ENCODE assay signal across 21 cellular contexts in genomic region chr9:11402621-11403020, GRCh38.
DNase-seq lines count a peak whose midpoint lies in the region; ATAC-seq, FAIRE-seq and TF ChIP-seq lines count a peak whose summit lies in the region.
"Had no signal": no experiment of that assay in that cellular context is flagged by ENCODE, and none has a peak within 500 bp of the region (broad histone marks: within the 10 kb centered on the region; RNA-seq: fewer than 3 reads in every experiment).

No MANE protein-coding gene starts in this region.

- H3K9me3 ChIP-seq in adipocyte (ENCODE audit: control insufficient read depth, low read length): peaks cover 72% of the 10 kb centered on the region
- H3K9me3 ChIP-seq in K562 (replicated peaks; ENCODE audit: control insufficient read depth, insufficient read depth, low read depth, low read length): no peaks in the 10 kb centered on the region
- H3K9me3 ChIP-seq in mesenchymal stem cell (ENCODE audit: control insufficient read depth, low read length): peaks cover 69% of the 10 kb centered on the region
- no peaks in the 10 kb centered on the region for H3K9me3 ChIP-seq in thyroid gland
- H3K9me3 ChIP-seq: BE2C, Caco-2 had no signal

- H4K20me1 ChIP-seq in K562 (replicated peaks; ENCODE audit: control insufficient read depth, insufficient read depth, low read length): no peaks in the 10 kb centered on the region
- H4K20me1 ChIP-seq: BLaER1 had no signal

- H3K4me2 ChIP-seq in K562 (ENCODE audit: insufficient read depth, low read length) (no peak overlapping the region), mesenchymal stem cell (ENCODE audit: low read length, poor library complexity, severe bottlenecking) (no peak overlapping the region)
- H3K4me2 ChIP-seq: BLaER1 had no signal

- H3K36me3 ChIP-seq in adipocyte (ENCODE audit: control insufficient read depth, insufficient read depth, low read length, severe bottlenecking) (no peaks in the 10 kb centered on the region), K562 (ENCODE audit: control insufficient read depth, insufficient read depth, low read length) (no peaks in the 10 kb centered on the region), mesenchymal stem cell (ENCODE audit: control insufficient read depth in 1 of 2, insufficient read depth in 2 of 2, low read depth in 1 of 2, low read length in 2 of 2) (no peaks in the 10 kb centered on the region), thyroid gland (no peaks in the 10 kb centered on the region)
- H3K36me3 ChIP-seq: BE2C, BLaER1 had no signal

- H3K4me3 ChIP-seq in adipocyte (ENCODE audit: low read length) (peak overlapping the region; percentile 33), K562 (no peak overlapping the region), mesenchymal stem cell (ENCODE audit: insufficient read depth in 1 of 2, low read depth in 1 of 2, low read length in 2 of 2) (no peak overlapping the region), thyroid gland (replicated peaks in 1 of 3) (no peak overlapping the region)
- H3K4me3 ChIP-seq: BLaER1 had no signal

- H2BK5ac ChIP-seq in mesenchymal stem cell (ENCODE audit: low read depth, low read length, poor library complexity, severe bottlenecking): no peak overlapping the region

- H4K91ac ChIP-seq in mesenchymal stem cell (ENCODE audit: low read length): no peak overlapping the region

- intact Hi-C loops in K562 (cut with micrococcal nuclease) (no loop called here), thyroid gland (cut with DNase I) (no loop called here)

- TF ChIP-seq EP300 in K562 (IDR thresholded peaks at IDR 0.05; ENCODE audit: low read length): no peak

- no peak overlapping the region for H2AK5ac ChIP-seq in mesenchymal stem cell (ENCODE audit: low read length, severe bottlenecking)

- H3K79me2 ChIP-seq in K562 (ENCODE audit: control insufficient read depth, insufficient read depth, low read length): no peaks in the 10 kb centered on the region

- H4K8ac ChIP-seq in mesenchymal stem cell (ENCODE audit: low read length): no peak overlapping the region

- no peaks in the 10 kb centered on the region for H3K4me1 ChIP-seq in adipocyte (ENCODE audit: control insufficient read depth, insufficient read depth, low read length)
- no peaks in the 10 kb centered on the region for H3K4me1 ChIP-seq in K562 (replicated peaks in 1 of 2; ENCODE audit: control insufficient read depth in 2 of 2, insufficient read depth in 2 of 2, low read length in 2 of 2)
- H3K4me1 ChIP-seq in mesenchymal stem cell (ENCODE audit: control insufficient read depth, insufficient read depth, low read depth, low read length): no peaks in the 10 kb centered on the region
- H3K4me1 ChIP-seq in thyroid gland: no peaks in the 10 kb centered on the region
- H3K4me1 ChIP-seq: BE2C, BLaER1, Caco-2 had no signal

- no peak overlapping the region for H3K9ac ChIP-seq in adipocyte (ENCODE audit: low read length)
- no peak overlapping the region for H3K9ac ChIP-seq in K562 (ENCODE audit: insufficient read depth in 1 of 2, low read depth in 2 of 2, low read length in 2 of 2)
- H3K9ac ChIP-seq in mesenchymal stem cell (ENCODE audit: low read length): no peak overlapping the region
- H3K9ac ChIP-seq: BLaER1 had no signal

- POLR2A ChIA-PET in K562 (lab: Yijun Ruan, JAX): no interaction called here

- TF ChIP-seq POLR2A in K562 (conservative IDR thresholded peaks at IDR 0.05) (no peak), thyroid gland (IDR thresholded peaks at IDR 0.05) (no peak)

- H3K9me1 ChIP-seq in K562 (ENCODE audit: control insufficient read depth, insufficient read depth, low read length): no peaks in the 10 kb centered on the region

- H2AFZ ChIP-seq in K562 (ENCODE audit: low read depth, low read length) (no peak overlapping the region), mesenchymal stem cell (ENCODE audit: low read depth, low read length) (no peak overlapping the region)

- ATAC-seq in K562 (no peak), GM21447 (IDR thresholded peaks at IDR 0.05; ENCODE audit: unreplicated experiment) (no peak)
- ATAC-seq: CD8-positive, alpha-beta T cell had no signal

- no peak overlapping the region for H2BK120ac ChIP-seq in mesenchymal stem cell (ENCODE audit: low read depth, low read length)

- H3K27me3 ChIP-seq in adipocyte (replicated peaks; ENCODE audit: control insufficient read depth, insufficient read depth, low read length): no peaks in the 10 kb centered on the region
- no peaks in the 10 kb centered on the region for H3K27me3 ChIP-seq in K562 (ENCODE audit: control insufficient read depth in 2 of 2, insufficient read depth in 2 of 2, low read length in 2 of 2)
- no peaks in the 10 kb centered on the region for H3K27me3 ChIP-seq in mesenchymal stem cell (ENCODE audit: control insufficient read depth in 1 of 2, insufficient read depth in 1 of 2, low read length in 2 of 2)
- no peaks in the 10 kb centered on the region for H3K27me3 ChIP-seq in thyroid gland
- H3K27me3 ChIP-seq: BE2C, BLaER1 had no signal

- no TSS peak for BruUV-seq in K562 (replicated peaks; lab: Mats Ljungman, UMichigan)

- in situ Hi-C loops in K562 (cut with MboI): no loop called here

- no peak overlapping the region for H3K23ac ChIP-seq in mesenchymal stem cell (ENCODE audit: low read length in 2 of 2)

- TF ChIP-seq CTCF in K562 (IDR thresholded peaks at IDR 0.05 in 2 of 3, conservative IDR thresholded peaks at IDR 0.05 in 1 of 3; ENCODE audit: insufficient read depth in 2 of 3, low read depth in 1 of 3, low read length in 3 of 3) (no peak), thyroid gland (IDR thresholded peaks at IDR 0.05) (no peak)

- TF ChIP-seq RAD21 in K562 (CRISPR knock-in tag; conservative IDR thresholded peaks at IDR 0.05 in 1 of 2, IDR thresholded peaks at IDR 0.05 in 1 of 2): no peak

- DNase-seq in adipocyte (ENCODE audit: low read depth) (no peak), K562 (ENCODE audit: extremely low read depth in 1 of 4, low spot score in 3 of 4) (no peak), mesenchymal stem cell (peak; percentile 0), HCEC 1CT (no peak), thyroid gland (no peak)
- DNase-seq: 8988T; ACHN; BE2C; Caco-2; Calu3; CD4-positive, alpha-beta T cell; CD8-positive, alpha-beta T cell; DMS79 treated with DMSO at 0.1 percent for 48 hours; GF-D8 had no signal

- H2BK12ac ChIP-seq in mesenchymal stem cell (ENCODE audit: low read length in 2 of 2): no peak overlapping the region

- no peak overlapping the region for H3K27ac ChIP-seq in K562 (ENCODE audit: extremely low read depth, low read depth, low read length)
- H3K27ac ChIP-seq in mesenchymal stem cell (ENCODE audit: low read length, poor library complexity, severe bottlenecking): no peak overlapping the region
- H3K27ac ChIP-seq in thyroid gland: no peak overlapping the region
- H3K27ac ChIP-seq: BLaER1, C4-2B had no signal

- no peak overlapping the region for H3K14ac ChIP-seq in mesenchymal stem cell (ENCODE audit: low read length in 2 of 2)

- CTCF ChIA-PET in K562 (lab: Yijun Ruan, JAX; ENCODE audit: low intra/inter-chr PET ratio): no interaction called here

- no peak overlapping the region for H2BK15ac ChIP-seq in mesenchymal stem cell (ENCODE audit: low read depth, poor library complexity, severe bottlenecking)

- FAIRE-seq in K562 (lab: Jason Lieb, UNC): no peak
- FAIRE-seq: D721Med, G401.6, GM12891, GM19239 had no signal

- H3K18ac ChIP-seq in mesenchymal stem cell (ENCODE audit: low read depth in 1 of 2, low read length in 2 of 2): no peak overlapping the region

- H3K4ac ChIP-seq in mesenchymal stem cell (ENCODE audit: low read depth in 1 of 2, low read length in 2 of 2): no peak overlapping the region

- no peaks in the 10 kb centered on the region for H3K79me1 ChIP-seq in mesenchymal stem cell (replicated peaks; ENCODE audit: low read length, poor library complexity, severe bottlenecking)

TF ChIP-seq in K562, 482 proteins besides CTCF, POLR2A, EP300 and RAD21:
- TF ChIP-seq ZMIZ1 (IDR thresholded peaks at IDR 0.05; ENCODE audit: low read depth in 2 of 2, low read length in 2 of 2) (no peak), ZNF274 (IDR thresholded peaks at IDR 0.05; ENCODE audit: borderline replicate concordance, low read depth, low read length) (peak; percentile 65; the same call in 1 of the 2 replicates)
